In genomic region chr22:40027191-40028097, GRCh38 we compare ENCODE assay signal across 17 cellular contexts. TPM values are rescaled to one million over a fixed set of nuclear protein-coding genes. Genes with fewer than 3 reads are reported as not detected.
DNase-seq lines count a peak whose midpoint lies in the region; ATAC-seq, FAIRE-seq and TF ChIP-seq lines count a peak whose summit lies in the region.
"Had no signal": no experiment of that assay in that cellular context is flagged by ENCODE, and none has a peak within 500 bp of the region (broad histone marks: within the 10 kb centered on the region; RNA-seq: fewer than 3 reads in every experiment).

No MANE protein-coding gene starts in this region.

- H3K27ac Mint-ChIP-seq in stimulated activated memory B cell treated with anti-CD40 and anti-IgM and Interleukin-4, amounts not matched to agents 10 μg/mL and 1 μg/mL and 100 μg/mL, for 72 hours: no peak overlapping the region
- H3K27ac Mint-ChIP-seq in natural killer cell treated with Interleukin-12 subunit alpha and Interleukin-12 subunit beta and Interleukin-15 and Interleukin-18, amount 100 ng/mL, for 72 hours: no peak overlapping the region

- no peak for FAIRE-seq in kidney (lab: Jason Lieb, UNC)
- FAIRE-seq: D721Med had no signal

- peaks cover 29% of the 10 kb centered on the region for H3K4me1 ChIP-seq in DOHH2 (ENCODE audit: control insufficient read depth, low read length)
- H3K4me1 ChIP-seq in kidney (ENCODE audit: control insufficient read depth in 1 of 2, insufficient read depth in 1 of 2, low read depth in 1 of 2, low read length in 2 of 2): peaks cover 4 to 10% of the 10 kb centered on the region in 2 donors
- no peaks in the 10 kb centered on the region for H3K4me1 ChIP-seq in upper lobe of right lung

- no peaks in the 10 kb centered on the region for H3F3A ChIP-seq in DOHH2 (ENCODE audit: control insufficient read depth, insufficient read depth)

- H3K27ac ChIP-seq in DOHH2 (ENCODE audit: low read depth, low read length) (no peak overlapping the region), kidney (ENCODE audit: low read depth in 2 of 2, low read length in 2 of 2) (peak overlapping the region in 1 of 2 donors; percentile 24), upper lobe of right lung (no peak overlapping the region)

- no peaks in the 10 kb centered on the region for H3K9me2 ChIP-seq in DOHH2 (replicated peaks; ENCODE audit: control insufficient read depth, low read length)

- H3K4me3 Mint-ChIP-seq in stimulated activated memory B cell treated with anti-CD40 and anti-IgM and Interleukin-4, amounts not matched to agents 10 μg/mL and 1 μg/mL and 100 μg/mL, for 72 hours: no peak overlapping the region
- no peak overlapping the region for H3K4me3 Mint-ChIP-seq in natural killer cell treated with Interleukin-12 subunit alpha and Interleukin-12 subunit beta and Interleukin-15 and Interleukin-18, amount 100 ng/mL, for 72 hours

- H3K27me3 Mint-ChIP-seq in stimulated activated memory B cell treated with anti-CD40 and anti-IgM and Interleukin-4, amounts not matched to agents 10 μg/mL and 1 μg/mL and 100 μg/mL, for 72 hours: peaks cover 13% of the 10 kb centered on the region
- no peaks in the 10 kb centered on the region for H3K27me3 Mint-ChIP-seq in natural killer cell treated with Interleukin-12 subunit alpha and Interleukin-12 subunit beta and Interleukin-15 and Interleukin-18, amount 100 ng/mL, for 72 hours

- H3K27me3 ChIP-seq in DOHH2 (ENCODE audit: control insufficient read depth, low read length): peaks cover 15% of the 10 kb centered on the region
- H3K27me3 ChIP-seq in upper lobe of right lung: no peaks in the 10 kb centered on the region

- H3K4me3 ChIP-seq in DOHH2 (ENCODE audit: low read length): no peak overlapping the region
- H3K4me3 ChIP-seq in kidney (ENCODE audit: low read length in 2 of 2): no peak overlapping the region
- no peak overlapping the region for H3K4me3 ChIP-seq in upper lobe of right lung

- no peaks in the 10 kb centered on the region; the same call in 1 of the 2 replicates for H4K20me1 ChIP-seq in DOHH2 (ENCODE audit: control insufficient read depth, insufficient read depth, low read depth, low read length)

- H3K4me2 ChIP-seq in DOHH2 (ENCODE audit: low read length): peak overlapping the region; percentile 35; the same call in 1 of the 2 replicates

- H3K36me3 Mint-ChIP-seq in stimulated activated memory B cell treated with anti-CD40 and anti-IgM and Interleukin-4, amounts not matched to agents 10 μg/mL and 1 μg/mL and 100 μg/mL, for 72 hours: no peaks in the 10 kb centered on the region
- H3K36me3 Mint-ChIP-seq in natural killer cell treated with Interleukin-12 subunit alpha and Interleukin-12 subunit beta and Interleukin-15 and Interleukin-18, amount 100 ng/mL, for 72 hours: no peaks in the 10 kb centered on the region

- no peaks in the 10 kb centered on the region for H3K9me3 Mint-ChIP-seq in stimulated activated memory B cell treated with anti-CD40 and anti-IgM and Interleukin-4, amounts not matched to agents 10 μg/mL and 1 μg/mL and 100 μg/mL, for 72 hours
- H3K9me3 Mint-ChIP-seq in natural killer cell treated with Interleukin-12 subunit alpha and Interleukin-12 subunit beta and Interleukin-15 and Interleukin-18, amount 100 ng/mL, for 72 hours: no peaks in the 10 kb centered on the region

- no peaks in the 10 kb centered on the region for H3K9me3 ChIP-seq in DOHH2 (ENCODE audit: control insufficient read depth, insufficient read depth, low read length)
- no peaks in the 10 kb centered on the region for H3K9me3 ChIP-seq in kidney (ENCODE audit: control insufficient read depth in 1 of 2, low read length in 2 of 2)
- H3K9me3 ChIP-seq in upper lobe of right lung: no peaks in the 10 kb centered on the region

- TF ChIP-seq CTCF in DOHH2 (IDR thresholded peaks at IDR 0.05; ENCODE audit: low read depth, low read length, poor library complexity, severe bottlenecking): no peak
- TF ChIP-seq CTCF in kidney (IDR thresholded peaks at IDR 0.05; ENCODE audit: borderline replicate concordance, extremely low read depth, insufficient read depth): no peak
- TF ChIP-seq CTCF in upper lobe of right lung (IDR thresholded peaks at IDR 0.05): no peak

- no peak for ATAC-seq in upper lobe of right lung
- ATAC-seq in stimulated activated naive CD8-positive, alpha-beta T cell treated with anti-CD3 and anti-CD28 coated beads, Interleukin-15, Interleukin-2, amounts not matched to agents 100 U/mL and 50 U/mL, for 24 hours: no peak
- no peak for ATAC-seq in stimulated activated memory B cell treated with anti-CD40 and anti-IgM and Interleukin-4, amounts not matched to agents 10 μg/mL and 1 μg/mL and 100 μg/mL, for 72 hours
- ATAC-seq in natural killer cell treated with Interleukin-12 subunit alpha and Interleukin-12 subunit beta and Interleukin-15 and Interleukin-18, amount 100 ng/mL, for 72 hours: no peak
- ATAC-seq: HCT116, PC-3 had no signal

- H3K9ac ChIP-seq in kidney (ENCODE audit: low read length in 2 of 2): no peak overlapping the region

- intact Hi-C loops in kidney (cut with DNase I) (loop anchor here (10.0 kb wide), 1 partner anchor 493 kb away; the partner anchor contains the start of gene RPS19BP1), upper lobe of right lung (cut with DNase I) (no loop called here)

- H3K36me3 ChIP-seq in DOHH2 (ENCODE audit: control insufficient read depth, low read length) (no peaks in the 10 kb centered on the region), kidney (ENCODE audit: control insufficient read depth in 1 of 2, insufficient read depth in 2 of 2, low read length in 2 of 2) (no peaks in the 10 kb centered on the region), upper lobe of right lung (no peaks in the 10 kb centered on the region)

- no peaks in the 10 kb centered on the region for H3K79me2 ChIP-seq in DOHH2 (ENCODE audit: control insufficient read depth, low read length)

- H3K4me1 Mint-ChIP-seq in stimulated activated memory B cell treated with anti-CD40 and anti-IgM and Interleukin-4, amounts not matched to agents 10 μg/mL and 1 μg/mL and 100 μg/mL, for 72 hours: peaks cover 13% of the 10 kb centered on the region
- no peaks in the 10 kb centered on the region for H3K4me1 Mint-ChIP-seq in natural killer cell treated with Interleukin-12 subunit alpha and Interleukin-12 subunit beta and Interleukin-15 and Interleukin-18, amount 100 ng/mL, for 72 hours (ENCODE audit: low read depth in 2 of 2)

- peak; percentile 32 to 80 for DNase-seq in NCI-H526 (lab: John Stamatoyannopoulos, UW)
- DNase-seq in kidney: peak; percentile 59
- DNase-seq in upper lobe of right lung: peak; percentile 41
- no peak for DNase-seq in stimulated activated naive CD8-positive, alpha-beta T cell treated with anti-CD3 and anti-CD28 coated beads, Interleukin-15, Interleukin-2, amounts not matched to agents 100 U/mL and 50 U/mL, for 24 hours
- DNase-seq in natural killer cell treated with Interleukin-12 subunit alpha and Interleukin-12 subunit beta and Interleukin-15 and Interleukin-18, amount 100 ng/mL, for 72 hours (ENCODE audit: low spot score): no peak
- DNase-seq: DMS79, NCI-H1105 treated with DMSO at 0.1 percent for 48 hours, NCI-H1694 treated with DMSO at 0.1 percent for 48 hours, NCI-H510A, PC-3, RPMI8226, SIG-M5 had no signal

RNA-seq across cellular contexts. Expression of gene FAM83F, which starts 32.7 kb away (rescaled TPM):
- 13.1 TPM for total RNA-seq in kidney
- polyA plus RNA-seq in kidney (ENCODE audit: insufficient read depth, low read depth, low replicate concordance): 6.8 TPM
- 0.35 TPM for total RNA-seq in upper lobe of right lung
- under 1 TPM in 1 of 2 donors, not detected in 1; 0.39 TPM for total RNA-seq in natural killer cell treated with Interleukin-12 subunit alpha and Interleukin-12 subunit beta and Interleukin-15 and Interleukin-18, amount 100 ng/mL, for 72 hours
- total RNA-seq: A673 had no signal

Comparison
In these comparisons a context has a peak if more than half of its experiments do, and no peak if none do; other contexts are left out.
1. DNase-seq: peak in NCI-H526 (2 of 2), kidney (single experiment) and upper lobe of right lung (single experiment); none in stimulated activated naive CD8-positive, alpha-beta T cell treated with anti-CD3 and anti-CD28 coated beads, Interleukin-15, Interleukin-2, amounts not matched to agents 100 U/mL and 50 U/mL, for 24 hours (single experiment) and natural killer cell treated with Interleukin-12 subunit alpha and Interleukin-12 subunit beta and Interleukin-15 and Interleukin-18, amount 100 ng/mL, for 72 hours (single experiment).
2. RNA of gene FAM83F, which starts 32.7 kb away (total RNA-seq): 13.1 TPM in kidney (single experiment); 0.39 TPM in natural killer cell treated with Interleukin-12 subunit alpha and Interleukin-12 subunit beta and Interleukin-15 and Interleukin-18, amount 100 ng/mL, for 72 hours and 0.35 TPM in upper lobe of right lung (single experiment); every median in the first group is over 10 times any median in the second.